ENCODE assay signal across 25 cellular contexts in genomic region chr12:57390174-57390573, GRCh38. TPM values are rescaled to one million over a fixed set of nuclear protein-coding genes. Genes with fewer than 3 reads are reported as not detected.
A peak's percentile ranks its signal among the peaks of the same experiment; 100 is the strongest.
DNase-seq lines count a peak whose midpoint lies in the region; ATAC-seq, FAIRE-seq and TF ChIP-seq lines count a peak whose summit lies in the region.
"Had no signal": no experiment of that assay in that cellular context is flagged by ENCODE, and none has a peak within 500 bp of the region (broad histone marks: within the 10 kb centered on the region; RNA-seq: fewer than 3 reads in every experiment).

No MANE protein-coding gene starts in this region.

- H3K27me3 Mint-ChIP-seq in chondrocyte (ENCODE audit: low read depth), result no peaks in the 10 kb centered on the region

- H3K36me3 Mint-ChIP-seq in chondrocyte (ENCODE audit: low read depth), result peaks cover 10% of the 10 kb centered on the region

- peaks cover 13% of the 10 kb centered on the region for H3K4me1 Mint-ChIP-seq in chondrocyte (ENCODE audit: low read depth)

- H3K36me3 ChIP-seq in SJSA1, result peaks cover 68% of the 10 kb centered on the region
- H3K36me3 ChIP-seq in small intestine (ENCODE audit: control insufficient read depth in 2 of 2, insufficient read depth in 2 of 2, low read length in 2 of 2), result peaks cover 0 to 4% of the 10 kb centered on the region in 2 donors

- no peak for FAIRE-seq in small intestine (lab: Jason Lieb, UNC)
- FAIRE-seq: GM12892, TTC549 had no signal

- no peaks in the 10 kb centered on the region for H3K27me3 ChIP-seq in SJSA1 (replicated peaks)
- H3K27me3 ChIP-seq in small intestine (ENCODE audit: control insufficient read depth in 2 of 2, insufficient read depth in 2 of 2, low read length in 2 of 2), result no peaks in the 10 kb centered on the region
- H3K27me3 ChIP-seq: BLaER1 treated with 17β-estradiol and CSF1 and Interleukin-3, amounts not matched to agents 10 nM and 100 nM; right atrium auricular region had no signal

- no peak for ATAC-seq in GM18519 (IDR thresholded peaks at IDR 0.05; ENCODE audit: low FRiP score, unreplicated experiment)
- ATAC-seq: mucosa of descending colon had no signal

- H3K4me1 ChIP-seq in SJSA1 (replicated peaks) (peaks cover 26% of the 10 kb centered on the region), small intestine (ENCODE audit: control insufficient read depth in 2 of 2, insufficient read depth in 1 of 2, low read depth in 1 of 2, low read length in 1 of 2) (no peaks in the 10 kb centered on the region)

- 64 to 80% (median 74%) methylated on average over 2 of the region's 2 CpGs for WGBS in small intestine, 3 donors

- no peak overlapping the region for H3K27ac Mint-ChIP-seq in chondrocyte (ENCODE audit: unreplicated experiment)

- no peaks in the 10 kb centered on the region for H3K9me3 Mint-ChIP-seq in chondrocyte (ENCODE audit: low read depth)

- DNase-seq in NCI-H82 (lab: John Stamatoyannopoulos, UW), result peak; percentile 53
- no peak for DNase-seq in NCI-H82 treated with DMSO at 0.1 percent for 48 hours (lab: John Stamatoyannopoulos, UW; ENCODE audit: unreplicated experiment)
- peak in 1 of 2 experiments; percentile 72 for DNase-seq in SJSA1 (ENCODE audit: low read depth in 1 of 2, low spot score in 2 of 2)
- DNase-seq in fibroblast of mammary gland (ENCODE audit: low read depth), result peak; percentile 17
- DNase-seq in small intestine, result peak; percentile 32
- DNase-seq in chondrocyte (ENCODE audit: low spot score), result no peak
- DNase-seq in GM10266 (ENCODE audit: extremely low spot score), result no peak
- DNase-seq: 8988T; activated CD4-positive, alpha-beta T cell treated with anti-CD3 and anti-CD28 coated beads, Interleukin-2, amount 50 U/mL, for 1 hour; activated gamma-delta T cell treated with Interleukin-2 at 50 U/mL for 16 hours; central memory CD4-positive, alpha-beta T cell; effector memory CD4-positive, alpha-beta T cell; GF-D8; kidney glomerular epithelial cell; mucosa of descending colon; NCI-H1417 treated with DMSO at 0.1 percent for 48 hours; NCI-H748 treated with DMSO at 0.1 percent for 48 hours; stimulated activated CD4-positive, alpha-beta T cell treated with anti-CD3 and anti-CD28 coated beads, Interleukin-1b, Interleukin-23, amount 100 ng/mL, for 48 hours; substantia nigra had no signal

- no peak for TF ChIP-seq CTCF in fibroblast of mammary gland (conservative IDR thresholded peaks at IDR 0.05; ENCODE audit: control insufficient read depth, insufficient read depth, low read depth, low read length)
- TF ChIP-seq CTCF in chondrocyte (IDR thresholded peaks at IDR 0.05), result no peak
- TF ChIP-seq CTCF in GM10266 (IDR thresholded peaks at IDR 0.05; ENCODE audit: control insufficient read depth, insufficient read depth, low read depth, missing control alignments), result no peak

- H3K27ac ChIP-seq in SJSA1 (peak overlapping the region; percentile 50), small intestine (ENCODE audit: low read depth in 1 of 2, low read length in 1 of 2) (no peak overlapping the region)
- H3K27ac ChIP-seq: BLaER1 treated with 17β-estradiol and CSF1 and Interleukin-3, amounts not matched to agents 10 nM and 100 nM; right atrium auricular region had no signal

- H3K4me3 ChIP-seq in SJSA1 (no peak overlapping the region), fibroblast of mammary gland (ENCODE audit: control insufficient read depth, low read depth, low read length) (no peak overlapping the region), small intestine (ENCODE audit: low read depth in 1 of 2, low read length in 2 of 2) (no peak overlapping the region)
- H3K4me3 ChIP-seq: BLaER1 treated with 17β-estradiol and CSF1 and Interleukin-3, amounts not matched to agents 10 nM and 100 nM; mucosa of descending colon; right atrium auricular region had no signal

- H3K9me3 ChIP-seq in SJSA1 (replicated peaks), result no peaks in the 10 kb centered on the region
- no peaks in the 10 kb centered on the region for H3K9me3 ChIP-seq in small intestine (ENCODE audit: control insufficient read depth, low read depth)
- H3K9me3 ChIP-seq: mucosa of descending colon, right atrium auricular region had no signal

- H3K4me3 Mint-ChIP-seq in chondrocyte (ENCODE audit: unreplicated experiment), result no peak overlapping the region

RNA-seq across cellular contexts. Expression of gene R3HDM2, which starts 40.7 kb away (rescaled TPM):
- 14.2 and 18.4 TPM in 2 replicates for total RNA-seq in SJSA1 (2014; rRNA removed; shearing (Covaris generic))
- 10 to 100 TPM; 14.5 to 21.7 (median 15.7) TPM for polyA plus RNA-seq in small intestine
- total RNA-seq in chondrocyte, result 43.4 to 61.8 TPM (median 46.5 TPM) in 3 replicates

RNA-seq across cellular contexts. Expression of gene INHBC, which starts 44.4 kb away (rescaled TPM):
- 0.18 and 0.88 TPM in 2 replicates for total RNA-seq in SJSA1 (2014; rRNA removed; shearing (Covaris generic))
- polyA plus RNA-seq in small intestine, result under 1 TPM in 1 of 3 donors, not detected in 2; 0.03 TPM
- not detected in 3 replicates for total RNA-seq in chondrocyte
- total RNA-seq: fibroblast of villous mesenchyme, mucosa of descending colon, right atrium auricular region had no signal

Comparison
In these comparisons a context has a peak if more than half of its experiments do, and no peak if none do; other contexts are left out.
1. DNase-seq: peak in NCI-H82 (single experiment), fibroblast of mammary gland (single experiment) and small intestine (single experiment); none in NCI-H82 treated with DMSO at 0.1 percent for 48 hours (single experiment), chondrocyte (single experiment) and GM10266 (single experiment).